In genomic region chr1:32969556-32969955, GRCh38 we compare ENCODE assay signal across 1 cellular context.
TF ChIP-seq lines count a peak whose summit lies in the region.

No MANE protein-coding gene starts in this region.

TF ChIP-seq in IMR-90, 13 proteins besides CTCF, POLR2A, EP300 and RAD21:
- TF ChIP-seq CHD1 (IDR thresholded peaks at IDR 0.05; ENCODE audit: low read depth, low read length), result no peak
- TF ChIP-seq MAFK (IDR thresholded peaks at IDR 0.05; ENCODE audit: low read depth, low read length), result no peak
- no peak for TF ChIP-seq MXI1 (IDR thresholded peaks at IDR 0.05; ENCODE audit: borderline replicate concordance, low read depth, low read length)
- TF ChIP-seq SMC3 (IDR thresholded peaks at IDR 0.05; ENCODE audit: low read depth, low read length), result no peak
- TF ChIP-seq ELK1 (IDR thresholded peaks at IDR 0.05; ENCODE audit: borderline replicate concordance, low read depth, low read length), result no peak
- TF ChIP-seq CEBPB (IDR thresholded peaks at IDR 0.05; ENCODE audit: low read depth, low read length), result no peak
- TF ChIP-seq NFE2L2 (IDR thresholded peaks at IDR 0.05; ENCODE audit: low read depth, low read length), result no peak
- TF ChIP-seq MAZ (IDR thresholded peaks at IDR 0.05; ENCODE audit: borderline replicate concordance, low read depth, low read length), result no peak
- TF ChIP-seq USF2 (IDR thresholded peaks at IDR 0.05; ENCODE audit: low read depth, low read length), result no peak
- TF ChIP-seq FOS (IDR thresholded peaks at IDR 0.05; ENCODE audit: low read depth, low read length), result no peak
